In the genomic region with DNA sequence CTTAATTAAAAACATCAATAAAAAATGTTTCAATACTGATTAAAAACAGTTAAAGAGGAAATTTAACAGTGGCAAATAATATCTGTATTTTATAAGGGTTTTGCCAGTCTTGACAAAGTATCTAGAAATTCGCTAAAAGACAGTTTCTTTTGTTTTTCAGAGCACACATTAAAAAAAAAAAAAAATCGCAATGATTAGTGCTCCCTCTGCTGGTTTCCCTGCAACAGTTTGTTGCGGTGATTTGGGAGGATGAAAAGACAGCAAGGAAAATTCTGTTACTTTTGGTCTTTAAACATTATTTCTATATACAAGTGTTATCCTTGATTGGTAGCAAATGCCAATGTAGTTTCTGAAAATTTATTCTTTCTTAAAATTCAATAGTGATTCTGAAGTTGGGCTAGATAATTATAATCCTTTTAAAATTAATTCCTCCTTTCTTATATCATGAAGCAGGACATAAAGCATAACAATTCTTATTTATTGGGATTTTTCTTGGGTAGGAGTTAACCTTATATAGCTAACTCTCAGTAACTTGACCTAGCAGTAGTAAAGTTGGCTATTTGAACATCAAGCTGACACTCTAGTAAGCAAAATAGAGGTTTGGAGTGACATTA, we compare ENCODE assay signal across 9 cellular contexts. TPM values are rescaled to one million over a fixed set of nuclear protein-coding genes. Genes with fewer than 3 reads are reported as not detected.
DNase-seq lines count a peak whose midpoint lies in the region; ATAC-seq, FAIRE-seq and TF ChIP-seq lines count a peak whose summit lies in the region.
"Had no signal": no experiment of that assay in that cellular context is flagged by ENCODE, and none has a peak within 500 bp of the region (broad histone marks: within the 10 kb centered on the region; RNA-seq: fewer than 3 reads in every experiment).

No MANE protein-coding gene starts in this region.

- H3K9me3 ChIP-seq in OCI-LY1 (ENCODE audit: low read length) (no peaks in the 10 kb centered on the region), psoas muscle (no peaks in the 10 kb centered on the region)

- H3K36me3 ChIP-seq in OCI-LY1 (ENCODE audit: insufficient read depth, low read length) (no peaks in the 10 kb centered on the region), psoas muscle (ENCODE audit: insufficient read depth in 1 of 2, low read depth in 1 of 2) (no peaks in the 10 kb centered on the region)

- peak overlapping the region; percentile 18; the same call in 1 of the 2 replicates for H2AFZ ChIP-seq in OCI-LY1 (ENCODE audit: low read length)

- no peaks in the 10 kb centered on the region for H3K9me3 Mint-ChIP-seq in activated naive CD8-positive, alpha-beta T cell treated with anti-CD3 and anti-CD28 coated beads, Interleukin-2, amount 50 U/mL, for 24 hours

- no peak overlapping the region for H3K27ac ChIP-seq in OCI-LY1 (ENCODE audit: low read depth, low read length, poor library complexity, severe bottlenecking)
- no peak overlapping the region for H3K27ac ChIP-seq in psoas muscle

- H4K20me1 ChIP-seq in OCI-LY1 (ENCODE audit: insufficient read depth, low read length), result no peaks in the 10 kb centered on the region

- no peak overlapping the region for H3K4me3 ChIP-seq in OCI-LY1 (ENCODE audit: low read depth, low read length, poor library complexity, severe bottlenecking)
- peak overlapping the region; percentile 46 for H3K4me3 ChIP-seq in psoas muscle

- no peak overlapping the region for H3K4me2 ChIP-seq in OCI-LY1 (ENCODE audit: low read length)

- peaks cover 23% of the 10 kb centered on the region for H3K4me1 ChIP-seq in OCI-LY1 (ENCODE audit: insufficient read depth, low read length, severe bottlenecking)
- peaks cover 4% of the 10 kb centered on the region for H3K4me1 ChIP-seq in psoas muscle

- H3K4me3 Mint-ChIP-seq in activated naive CD8-positive, alpha-beta T cell treated with anti-CD3 and anti-CD28 coated beads, Interleukin-2, amount 50 U/mL, for 24 hours, result no peak overlapping the region
- H3K4me3 Mint-ChIP-seq: activated naive CD8-positive, alpha-beta T cell had no signal

- 1 to 2% (median 2%) methylated on average over 3 of the region's 3 CpGs for WGBS in psoas muscle, 3 donors

- H3K27me3 Mint-ChIP-seq in activated naive CD8-positive, alpha-beta T cell treated with anti-CD3 and anti-CD28 coated beads, Interleukin-2, amount 50 U/mL, for 24 hours, result peaks cover 1% of the 10 kb centered on the region
- H3K27me3 Mint-ChIP-seq: activated naive CD8-positive, alpha-beta T cell had no signal

- no peak overlapping the region for H3K27ac Mint-ChIP-seq in activated naive CD8-positive, alpha-beta T cell treated with anti-CD3 and anti-CD28 coated beads, Interleukin-2, amount 50 U/mL, for 24 hours
- H3K27ac Mint-ChIP-seq: activated naive CD8-positive, alpha-beta T cell had no signal

- 0 out of 2 replicates have a peak, but pooled peaks cover 6% of the 10 kb centered on the region for H3K27me3 ChIP-seq in OCI-LY1 (ENCODE audit: insufficient read depth, low read length)
- no peaks in the 10 kb centered on the region for H3K27me3 ChIP-seq in psoas muscle (ENCODE audit: insufficient read depth in 3 of 3, low read length in 2 of 3)

- H3F3A ChIP-seq in OCI-LY1 (ENCODE audit: insufficient read depth, low read length), result no peaks in the 10 kb centered on the region; the same call in 1 of the 2 replicates

- ATAC-seq in psoas muscle (peak in 1 of 4 donors; percentile 74), omental fat pad (ENCODE audit: low FRiP score) (no peak), GM19023 (IDR thresholded peaks at IDR 0.05; ENCODE audit: unreplicated experiment) (no peak)
- ATAC-seq in activated naive CD8-positive, alpha-beta T cell treated with anti-CD3 and anti-CD28 coated beads, Interleukin-2, amount 50 U/mL, for 24 hours, result no peak

- intact Hi-C loops in psoas muscle (cut with DNase I), result loop anchor here (2.0 to 5.0 kb wide), 3 partner anchors 21 to 687 kb away; no protein-coding TSS in a partner anchor

- H3K36me3 Mint-ChIP-seq in activated naive CD8-positive, alpha-beta T cell treated with anti-CD3 and anti-CD28 coated beads, Interleukin-2, amount 50 U/mL, for 24 hours (ENCODE audit: low read depth), result no peaks in the 10 kb centered on the region
- H3K36me3 Mint-ChIP-seq: activated naive CD8-positive, alpha-beta T cell had no signal

- H3K9ac ChIP-seq in OCI-LY1 (ENCODE audit: low read length), result no peak overlapping the region

- FAIRE-seq in endometrium (lab: Jason Lieb, UNC), result peak; percentile 89

- H3K9me2 ChIP-seq in OCI-LY1 (ENCODE audit: low read depth, low read length), result no peaks in the 10 kb centered on the region

- TF ChIP-seq CTCF in OCI-LY1 (IDR thresholded peaks at IDR 0.05; ENCODE audit: low read length) (peak; percentile 88), psoas muscle (IDR thresholded peaks at IDR 0.05) (peak; percentile 85), omental fat pad (IDR thresholded peaks at IDR 0.05) (no peak)

- H3K4me1 Mint-ChIP-seq in activated naive CD8-positive, alpha-beta T cell treated with anti-CD3 and anti-CD28 coated beads, Interleukin-2, amount 50 U/mL, for 24 hours, result no peaks in the 10 kb centered on the region

- no peaks in the 10 kb centered on the region for H3K79me2 ChIP-seq in OCI-LY1 (ENCODE audit: insufficient read depth, low read length)

- DNase-seq in SIG-M5 treated with dmso at 0.1 percent for 504 hours (lab: John Stamatoyannopoulos, UW; ENCODE audit: unreplicated experiment) (peak; percentile 9), SIG-M5 (lab: John Stamatoyannopoulos, UW) (no peak), psoas muscle (no peak), omental fat pad (ENCODE audit: low spot score) (no peak)
- DNase-seq in activated naive CD8-positive, alpha-beta T cell treated with anti-CD3 and anti-CD28 coated beads, Interleukin-2, amount 50 U/mL, for 24 hours, result no peak

RNA-seq across cellular contexts. Expression of gene SPRY2, which starts 23.1 kb away (rescaled TPM):
- 10 to 100 TPM; 25.2 to 46.8 (median 29.3) TPM for total RNA-seq in psoas muscle
- polyA plus RNA-seq in psoas muscle, result 100 to 1,000 TPM in 1 of 3 donors, 10 to 100 TPM in 2; 15.2 to 171 (median 21.0) TPM
- 100 to 1,000 TPM in 1 of 4 donors, 10 to 100 TPM in 3; 61.3 to 130 (median 68.3) TPM for total RNA-seq in omental fat pad

Comparison
In these comparisons a context has a peak if more than half of its experiments do, and no peak if none do; other contexts are left out.
1. CTCF ChIP-seq: peak in OCI-LY1 (single experiment) and psoas muscle (single experiment); none in omental fat pad (0 of 3).